20 cellular contexts compared by ENCODE assay signal in genomic region chr4:120228086-120228485, GRCh38.
DNase-seq lines count a peak whose midpoint lies in the region.
"Had no signal": no experiment of that assay in that cellular context is flagged by ENCODE, and none has a peak within 500 bp of the region (broad histone marks: within the 10 kb centered on the region; RNA-seq: fewer than 3 reads in every experiment).

No MANE protein-coding gene starts in this region.

- no peak overlapping the region for H3K9ac ChIP-seq in trophoblast cell (ENCODE audit: low read length)

- no peak overlapping the region for H3K4me3 ChIP-seq in trophoblast cell (ENCODE audit: low read depth, low read length)
- H3K4me3 ChIP-seq: PC-9, SJSA1 had no signal

- H2AFZ ChIP-seq in trophoblast cell (ENCODE audit: insufficient read depth, low read length, poor library complexity): peak overlapping the region; percentile 63
- H2AFZ ChIP-seq: PC-9 had no signal

- H3K79me1 ChIP-seq in trophoblast cell (ENCODE audit: low read length): no peaks in the 10 kb centered on the region

- H3K4me1 ChIP-seq in trophoblast cell (ENCODE audit: control insufficient read depth in 1 of 2, insufficient read depth in 2 of 2, low read length in 2 of 2): no peaks in the 10 kb centered on the region
- H3K4me1 ChIP-seq: SJSA1 had no signal

- no peaks in the 10 kb centered on the region for H3K27me3 ChIP-seq in trophoblast cell (ENCODE audit: insufficient read depth, low read length)

- no peaks in the 10 kb centered on the region for H3K79me2 ChIP-seq in trophoblast cell (ENCODE audit: control insufficient read depth, insufficient read depth, low read length, poor library complexity)

- no peak overlapping the region for H3K27ac ChIP-seq in trophoblast cell (ENCODE audit: low read depth, low read length)
- H3K27ac ChIP-seq: PC-9, SJSA1 had no signal

- peak; percentile 7 for DNase-seq in LHCN-M2 (ENCODE audit: low read depth)
- DNase-seq in OCI-M1 (lab: John Stamatoyannopoulos, UW): peak; percentile 34
- DNase-seq in fibroblast of peridontal ligament (ENCODE audit: extremely low read depth): peak; percentile 73
- peak in 1 of 2 donors; percentile 26 for DNase-seq in trophoblast cell
- no peak for DNase-seq in NCI-H1105 treated with DMSO at 0.1 percent for 48 hours (lab: John Stamatoyannopoulos, UW)
- DNase-seq in NCI-H2081 (lab: John Stamatoyannopoulos, UW): no peak
- no peak for DNase-seq in stimulated activated CD4-positive, alpha-beta T cell treated with anti-CD3 and anti-CD28 coated beads, Interleukin-4, amount 100 ng/mL, for 4 hours
- no peak for DNase-seq in stimulated activated CD4-positive, alpha-beta T cell treated with anti-CD3 and anti-CD28 coated beads, Interleukin-1b, Interleukin-23, amount 100 ng/mL, for 48 hours
- DNase-seq: activated CD4-positive, alpha-beta T cell treated with anti-CD3 and anti-CD28 coated beads for 48 hours; activated CD8-positive, alpha-beta memory T cell treated with anti-CD3 and anti-CD28 coated beads, Interleukin-2, amount 50 U/mL, for 4 hours; activated effector memory CD4-positive, alpha-beta T cell treated with Interleukin-2 at 50 U/mL for 16 hours; central memory CD4-positive, alpha-beta T cell; foreskin fibroblast; left colon; MM.1S; NCI-H2081 treated with DMSO at 0.1 percent for 48 hours; NCI-H524 treated with DMSO at 0.1 percent for 48 hours; PC-9; stimulated activated naive CD8-positive, alpha-beta T cell treated with anti-CD3 and anti-CD28 coated beads, Interleukin-15, amount 100 ng/mL, for 72 hours had no signal

- H3K18ac ChIP-seq in trophoblast cell (ENCODE audit: low read length): no peak overlapping the region

- no peak overlapping the region for H2BK5ac ChIP-seq in trophoblast cell (ENCODE audit: low read depth, low read length, poor library complexity)

- no peak overlapping the region for H3K4me2 ChIP-seq in trophoblast cell (ENCODE audit: low read length)
- H3K4me2 ChIP-seq: PC-9 had no signal

- no peak overlapping the region for H3K23ac ChIP-seq in trophoblast cell (ENCODE audit: low read length)

- H3K4ac ChIP-seq in trophoblast cell (ENCODE audit: low read depth, low read length): no peak overlapping the region

- H3K14ac ChIP-seq in trophoblast cell (ENCODE audit: low read length): no peak overlapping the region

- no peak overlapping the region for H4K12ac ChIP-seq in trophoblast cell (ENCODE audit: low read depth, low read length)

- H2BK120ac ChIP-seq in trophoblast cell (ENCODE audit: insufficient read depth, low read length, poor library complexity): no peak overlapping the region

- H3K9me3 ChIP-seq in trophoblast cell (ENCODE audit: insufficient read depth, low read depth, low read length): no peaks in the 10 kb centered on the region
- H3K9me3 ChIP-seq: SJSA1 had no signal

- H2BK12ac ChIP-seq in trophoblast cell (ENCODE audit: low read length): no peak overlapping the region

- no peak overlapping the region for H4K91ac ChIP-seq in trophoblast cell (ENCODE audit: low read depth, low read length)

- H3K36me3 ChIP-seq in trophoblast cell (ENCODE audit: control insufficient read depth in 1 of 2, insufficient read depth in 2 of 2, low read length in 2 of 2): no peaks in the 10 kb centered on the region
- H3K36me3 ChIP-seq: SJSA1 had no signal

- WGBS in trophoblast cell (ENCODE audit: extremely low coverage, insufficient coverage, insufficient read length): no CpG with 5 or more reads among the region's 1 CpG

- no peak overlapping the region for H2AK5ac ChIP-seq in trophoblast cell (ENCODE audit: low read length)

- no peak overlapping the region for H4K8ac ChIP-seq in trophoblast cell (ENCODE audit: low read depth, low read length)

Comparison
In these comparisons a context has a peak if more than half of its experiments do, and no peak if none do; other contexts are left out.
1. DNase-seq: peak in LHCN-M2 (single experiment), OCI-M1 (single experiment) and fibroblast of peridontal ligament (single experiment); none in NCI-H1105 treated with DMSO at 0.1 percent for 48 hours (single experiment), NCI-H2081 (0 of 2), stimulated activated CD4-positive, alpha-beta T cell treated with anti-CD3 and anti-CD28 coated beads, Interleukin-4, amount 100 ng/mL, for 4 hours (0 of 2) and stimulated activated CD4-positive, alpha-beta T cell treated with anti-CD3 and anti-CD28 coated beads, Interleukin-1b, Interleukin-23, amount 100 ng/mL, for 48 hours (single experiment).